16 cellular contexts compared by ENCODE assay signal in genomic region chr3:189108735-189109134, GRCh38.
DNase-seq lines count a peak whose midpoint lies in the region; TF ChIP-seq lines count a peak whose summit lies in the region.
"Had no signal": no experiment of that assay in that cellular context is flagged by ENCODE, and none has a peak within 500 bp of the region (broad histone marks: within the 10 kb centered on the region; RNA-seq: fewer than 3 reads in every experiment).

No MANE protein-coding gene starts in this region.

- H3K4me1 ChIP-seq in GM23248 (ENCODE audit: insufficient read depth) (no peaks in the 10 kb centered on the region), SK-N-SH (ENCODE audit: control insufficient read depth in 1 of 2, insufficient read depth in 2 of 2, low read depth in 1 of 2, low read length in 1 of 2) (peaks cover 0 to 21% of the 10 kb centered on the region in 2 experiments; a peak in 2 of 4 replicates), smooth muscle cell (ENCODE audit: low read depth) (peaks cover 7% of the 10 kb centered on the region)

- H3K4me3 ChIP-seq in GM23248 (0 out of 2 replicates have a peak overlapping the region, but pooled peaks have one; percentile 17), SK-N-SH (ENCODE audit: low read depth in 2 of 2, low read length in 1 of 2) (no peak overlapping the region), smooth muscle cell (peak overlapping the region; percentile 14)

- H2AFZ ChIP-seq in GM23248 (0 out of 2 replicates have a peak overlapping the region, but pooled peaks have one; percentile 39), SK-N-SH (ENCODE audit: low read depth) (no peak overlapping the region), smooth muscle cell (ENCODE audit: low read depth) (peak overlapping the region; percentile 81)

- H3K36me3 ChIP-seq in GM23248 (ENCODE audit: low read depth) (no peaks in the 10 kb centered on the region), SK-N-SH (replicated peaks in 1 of 2; ENCODE audit: control insufficient read depth in 1 of 2, insufficient read depth in 2 of 2, low read length in 1 of 2) (no peaks in the 10 kb centered on the region), smooth muscle cell (ENCODE audit: low read depth) (no peaks in the 10 kb centered on the region)

- H3K9me2 ChIP-seq in GM23248 (ENCODE audit: insufficient read depth) = no peaks in the 10 kb centered on the region
- no peaks in the 10 kb centered on the region for H3K9me2 ChIP-seq in SK-N-SH

- TF ChIP-seq RAD21 in SK-N-SH (IDR thresholded peaks at IDR 0.05; ENCODE audit: low read length) = no peak

- H3F3A ChIP-seq in GM23248 (ENCODE audit: insufficient read depth) = no peaks in the 10 kb centered on the region
- no peaks in the 10 kb centered on the region for H3F3A ChIP-seq in SK-N-SH (replicated peaks; ENCODE audit: insufficient read depth)
- no peaks in the 10 kb centered on the region for H3F3A ChIP-seq in smooth muscle cell (ENCODE audit: low read depth)

- H3K9ac ChIP-seq in GM23248 = no peak overlapping the region
- H3K9ac ChIP-seq in SK-N-SH = no peak overlapping the region
- H3K9ac ChIP-seq in smooth muscle cell (ENCODE audit: low read depth) = peak overlapping the region; percentile 13

- POLR2A ChIA-PET in SK-N-SH (lab: Yijun Ruan, JAX) = no interaction called here

- H3K9me3 ChIP-seq in GM23248 (ENCODE audit: low read depth) (no peaks in the 10 kb centered on the region), SK-N-SH (peaks cover 4% of the 10 kb centered on the region; the same call in 1 of the 2 replicates), smooth muscle cell (replicated peaks; ENCODE audit: low read depth) (no peaks in the 10 kb centered on the region)

- TF ChIP-seq CTCF in SK-N-SH (IDR thresholded peaks at IDR 0.05) = no peak
- TF ChIP-seq CTCF in smooth muscle cell (IDR thresholded peaks at IDR 0.05; ENCODE audit: borderline replicate concordance, insufficient read depth, poor library complexity, severe bottlenecking) = no peak

- H3K27ac ChIP-seq in GM23248 = no peak overlapping the region
- peak overlapping the region in 1 of 2 experiments; percentile 89; a peak in 2 of 4 replicates for H3K27ac ChIP-seq in SK-N-SH (ENCODE audit: low read depth in 2 of 2, low read length in 1 of 2)
- peak overlapping the region; percentile 22 for H3K27ac ChIP-seq in smooth muscle cell (ENCODE audit: low read depth)
- H3K27ac ChIP-seq: C4-2B had no signal

- CTCF ChIA-PET in SK-N-SH (lab: Yijun Ruan, JAX) = interaction anchor here (0.7 kb wide), 1 partner anchor 18 kb away, joined by 3 read pairs; no protein-coding TSS in a partner anchor

- H3K4me2 ChIP-seq in GM23248 (ENCODE audit: unreplicated experiment) = no peak overlapping the region
- peak overlapping the region; percentile 42; the same call in 1 of the 2 replicates for H3K4me2 ChIP-seq in SK-N-SH
- peak overlapping the region; percentile 82 for H3K4me2 ChIP-seq in smooth muscle cell

- in situ Hi-C loops in GM23248 (cut with MboI) = no loop called here

- TF ChIP-seq EP300 in SK-N-SH (IDR thresholded peaks at IDR 0.05; ENCODE audit: borderline replicate concordance in 1 of 2, low read depth in 1 of 2, low read length in 1 of 2) = no peak

- DNase-seq in GM23248 = no peak
- no peak for DNase-seq in SK-N-SH
- DNase-seq in left kidney (ENCODE audit: low read depth, low spot score) = peak; percentile 14
- DNase-seq in smooth muscle cell (lab: John Stamatoyannopoulos, UW; ENCODE audit: unreplicated experiment) = no peak
- no peak for DNase-seq in AML-193 (lab: John Stamatoyannopoulos, UW)
- DNase-seq in SKM-1 (lab: John Stamatoyannopoulos, UW; ENCODE audit: unreplicated experiment) = no peak
- no peak for DNase-seq in stimulated activated CD4-positive, alpha-beta T cell treated with anti-CD3 and anti-CD28 coated beads, Interleukin-1b, Interleukin-23, amount 100 ng/mL, for 48 hours
- DNase-seq in A172 (ENCODE audit: low spot score) = no peak
- DNase-seq: GF-D8; MM.1S; NCI-H1092; NCI-H1436 treated with DMSO at 0.1 percent for 48 hours; NCI-H2029; NCI-H748 treated with DMSO at 0.1 percent for 48 hours; NK-92 treated with Interleukin-12 subunit alpha and Interleukin-12 subunit beta, amount 100 ng/mL, for 24 hours had no signal

- H4K20me1 ChIP-seq in GM23248 (ENCODE audit: insufficient read depth) (no peaks in the 10 kb centered on the region), SK-N-SH (ENCODE audit: insufficient read depth) (no peaks in the 10 kb centered on the region), smooth muscle cell (ENCODE audit: low read depth) (no peaks in the 10 kb centered on the region)

- 77 to 80% methylated on average over 3 of the region's 3 CpGs for WGBS in GM23248 (ENCODE audit: low coverage in 1 of 2, low lambda C conversion rate in 2 of 2, missing lambda C conversion rate in 2 of 2), 2 experiments
- WGBS in SK-N-SH (ENCODE audit: low lambda C conversion rate) = 38% methylated on average over 3 of the region's 3 CpGs
- WGBS in smooth muscle cell (ENCODE audit: low lambda C conversion rate) = 67% methylated on average over 3 of the region's 3 CpGs

- H3K27me3 ChIP-seq in GM23248 (replicated peaks; ENCODE audit: insufficient read depth) (no peaks in the 10 kb centered on the region), SK-N-SH (ENCODE audit: insufficient read depth) (no peaks in the 10 kb centered on the region; the same call in 1 of the 2 replicates), smooth muscle cell (ENCODE audit: low read depth) (no peaks in the 10 kb centered on the region)

- H3K79me2 ChIP-seq in GM23248 (ENCODE audit: insufficient read depth) (no peaks in the 10 kb centered on the region), SK-N-SH (ENCODE audit: insufficient read depth) (no peaks in the 10 kb centered on the region), smooth muscle cell (ENCODE audit: low read depth) (no peaks in the 10 kb centered on the region)

TF ChIP-seq in SK-N-SH, 30 proteins besides CTCF, POLR2A, EP300 and RAD21 (continues in another document):
- TF ChIP-seq MXI1 (IDR thresholded peaks at IDR 0.05; ENCODE audit: low read depth, low read length) (no peak), SMC3 (IDR thresholded peaks at IDR 0.05; ENCODE audit: low read depth, low read length) (no peak), RXRA (IDR thresholded peaks at IDR 0.05; ENCODE audit: borderline replicate concordance, low read depth) (no peak), TAF1 (IDR thresholded peaks at IDR 0.05; ENCODE audit: borderline replicate concordance, low read depth, low read length) (no peak), TEAD4 (IDR thresholded peaks at IDR 0.05; ENCODE audit: borderline replicate concordance, insufficient read depth) (no peak), REST (IDR thresholded peaks at IDR 0.05; ENCODE audit: low read depth, low read length) (no peak), GABPA (IDR thresholded peaks at IDR 0.05; ENCODE audit: low read depth) (no peak), POLR2AphosphoS5 (IDR thresholded peaks at IDR 0.05; ENCODE audit: low read depth, low read length) (no peak), GATA2 (CRISPR knock-in tag; IDR thresholded peaks at IDR 0.05) (no peak), USF2 (IDR thresholded peaks at IDR 0.05; ENCODE audit: borderline replicate concordance, low read depth, low read length) (no peak), USF1 (IDR thresholded peaks at IDR 0.05; ENCODE audit: borderline replicate concordance, low read depth) (no peak)

Comparison
In these comparisons a context has a peak if more than half of its experiments do, and no peak if none do; other contexts are left out.
1. H3K4me3 ChIP-seq: peak in GM23248 (single experiment) and smooth muscle cell (single experiment); none in SK-N-SH (0 of 2).